ENCODE assay signal across 25 cellular contexts in genomic region chr7:39531818-39532217, GRCh38.
"Had no signal": no experiment of that assay in that cellular context is flagged by ENCODE, and none has a peak within 500 bp of the region (broad histone marks: within the 10 kb centered on the region; RNA-seq: fewer than 3 reads in every experiment).

No MANE protein-coding gene starts in this region.

- H3K27ac Mint-ChIP-seq: activated B cell treated with CpG ODN at 0.5 μM for 24 hours; activated CD4-positive, alpha-beta memory T cell treated with anti-CD3 and anti-CD28 coated beads for 36 hours; activated CD4-positive, alpha-beta T cell treated with anti-CD3 and anti-CD28 coated beads, Interleukin-2, amount 10 ng/mL, durations not matched to agents 24 days and 14 days; activated naive CD4-positive, alpha-beta T cell treated with anti-CD3 and anti-CD28 coated beads, Interleukin-2, amount 10 ng/mL, durations not matched to agents 7 days and 5 days; activated naive CD8-positive, alpha-beta T cell treated with anti-CD3 and anti-CD28 coated beads, Interleukin-2, amount 10 ng/mL, durations not matched to agents 7 days and 5 days; activated T-helper 17 cell treated with anti-CD3 and anti-CD28 coated beads, Interleukin-2, amount 50 U/mL, for 72 hours; T-cell had no signal

- H3K36me3 ChIP-seq: breast epithelium, MG63 had no signal

- H3K27me3 Mint-ChIP-seq: activated B cell treated with CpG ODN at 0.5 μM for 24 hours; activated CD4-positive, alpha-beta memory T cell treated with anti-CD3 and anti-CD28 coated beads for 36 hours had no signal

- H3K9me3 Mint-ChIP-seq: activated B cell treated with CpG ODN at 0.5 μM for 24 hours; activated CD4-positive, alpha-beta memory T cell treated with anti-CD3 and anti-CD28 coated beads for 36 hours; activated CD4-positive, alpha-beta T cell treated with anti-CD3 and anti-CD28 coated beads, Interleukin-2, amount 10 ng/mL, durations not matched to agents 24 days and 14 days; activated naive CD4-positive, alpha-beta T cell treated with anti-CD3 and anti-CD28 coated beads, Interleukin-2, amount 10 ng/mL, durations not matched to agents 7 days and 5 days; activated naive CD8-positive, alpha-beta T cell treated with anti-CD3 and anti-CD28 coated beads, Interleukin-2, amount 10 ng/mL, durations not matched to agents 7 days and 5 days; activated T-helper 17 cell treated with anti-CD3 and anti-CD28 coated beads, Interleukin-2, amount 50 U/mL, for 72 hours; central memory CD8-positive, alpha-beta T cell; T-cell had no signal

- H3K4me1 Mint-ChIP-seq: activated B cell treated with CpG ODN at 0.5 μM for 24 hours; activated CD4-positive, alpha-beta T cell treated with anti-CD3 and anti-CD28 coated beads, Interleukin-2, amount 10 ng/mL, durations not matched to agents 24 days and 14 days; activated naive CD4-positive, alpha-beta T cell treated with anti-CD3 and anti-CD28 coated beads, Interleukin-2, amount 10 ng/mL, durations not matched to agents 7 days and 5 days; activated naive CD8-positive, alpha-beta T cell treated with anti-CD3 and anti-CD28 coated beads, Interleukin-2, amount 10 ng/mL, durations not matched to agents 7 days and 5 days; activated T-helper 17 cell treated with anti-CD3 and anti-CD28 coated beads, Interleukin-2, amount 50 U/mL, for 72 hours; central memory CD8-positive, alpha-beta T cell; T-cell had no signal

- ATAC-seq: activated T-helper 17 cell treated with anti-CD3 and anti-CD28 coated beads, Interleukin-2, amount 50 U/mL, for 72 hours; T-cell had no signal

- H3K9me3 ChIP-seq: breast epithelium, MG63 had no signal

- H3K4me3 Mint-ChIP-seq: activated B cell treated with CpG ODN at 0.5 μM for 24 hours; activated CD4-positive, alpha-beta memory T cell treated with anti-CD3 and anti-CD28 coated beads for 36 hours; activated CD4-positive, alpha-beta T cell treated with anti-CD3 and anti-CD28 coated beads, Interleukin-2, amount 10 ng/mL, durations not matched to agents 24 days and 14 days; activated naive CD4-positive, alpha-beta T cell treated with anti-CD3 and anti-CD28 coated beads, Interleukin-2, amount 10 ng/mL, durations not matched to agents 7 days and 5 days; activated naive CD8-positive, alpha-beta T cell treated with anti-CD3 and anti-CD28 coated beads, Interleukin-2, amount 10 ng/mL, durations not matched to agents 7 days and 5 days; activated T-helper 17 cell treated with anti-CD3 and anti-CD28 coated beads, Interleukin-2, amount 50 U/mL, for 72 hours; central memory CD8-positive, alpha-beta T cell; T-cell had no signal

- H3K27me3 ChIP-seq: breast epithelium, MG63 had no signal

- H3K36me3 Mint-ChIP-seq: activated CD4-positive, alpha-beta memory T cell treated with anti-CD3 and anti-CD28 coated beads for 36 hours; activated naive CD4-positive, alpha-beta T cell treated with anti-CD3 and anti-CD28 coated beads, Interleukin-2, amount 10 ng/mL, durations not matched to agents 7 days and 5 days; activated naive CD8-positive, alpha-beta T cell treated with anti-CD3 and anti-CD28 coated beads, Interleukin-2, amount 10 ng/mL, durations not matched to agents 7 days and 5 days; T-cell had no signal

- DNase-seq: activated B cell treated with CpG ODN at 0.5 μM for 24 hours; activated CD4-positive, alpha-beta memory T cell treated with anti-CD3 and anti-CD28 coated beads for 36 hours; activated CD4-positive, alpha-beta T cell treated with anti-CD3 and anti-CD28 coated beads for 1 hour; activated CD4-positive, alpha-beta T cell treated with anti-CD3 and anti-CD28 coated beads, Interleukin-2, amount 10 ng/mL, durations not matched to agents 24 days and 14 days; activated CD8-positive, alpha-beta memory T cell treated with anti-CD3 and anti-CD28 coated beads for 24 hours; activated gamma-delta T cell treated with Interleukin-2 at 50 U/mL for 16 hours; activated naive CD4-positive, alpha-beta T cell treated with anti-CD3 and anti-CD28 coated beads, Interleukin-2, amount 10 ng/mL, durations not matched to agents 7 days and 5 days; activated naive CD8-positive, alpha-beta T cell treated with anti-CD3 and anti-CD28 coated beads, Interleukin-2, amount 10 ng/mL, durations not matched to agents 7 days and 5 days; activated T-cell treated with anti-CD3 and anti-CD28 coated beads, Interleukin-2, amount 50 U/mL, for 48 hours; aorta; MG63; MV-4-11; NCI-H1092 treated with DMSO at 0.1 percent for 48 hours; NCI-H1417 treated with DMSO at 0.1 percent for 48 hours; NCI-H1694 treated with DMSO at 0.1 percent for 48 hours; NCI-H2081 treated with DMSO at 0.1 percent for 48 hours; NCI-H526 treated with DMSO at 0.1 percent for 48 hours; NCI-H82; T-cell; T-helper 2 cell; T1000 had no signal

- H3K4me3 ChIP-seq: breast epithelium, MG63, SK-N-MC had no signal

- H3K4me1 ChIP-seq: breast epithelium had no signal

- H3K27ac ChIP-seq: breast epithelium, SK-N-MC had no signal
